In the genomic region with DNA sequence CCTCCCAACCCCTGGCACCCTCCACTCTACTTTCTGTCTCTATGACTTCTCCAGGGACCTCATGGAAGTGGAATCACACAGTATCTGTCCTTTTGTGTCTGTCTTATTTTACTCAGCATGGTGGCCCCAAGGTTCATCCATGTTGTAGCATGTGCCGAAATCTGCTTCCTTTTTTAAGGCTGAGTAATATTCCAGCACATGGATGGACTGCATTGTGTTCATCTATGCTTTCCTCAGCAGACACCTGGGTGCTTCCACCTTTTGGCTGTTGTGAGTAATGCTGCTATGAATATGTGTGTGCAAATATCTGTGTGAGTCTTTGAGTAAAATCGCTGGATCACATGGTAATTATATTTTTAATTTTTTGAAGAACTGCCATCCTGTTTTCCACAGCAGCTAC, we compare ENCODE assay signal across 1 cellular context.
A peak's percentile ranks its signal among the peaks of the same experiment; 100 is the strongest.
TF ChIP-seq lines count a peak whose summit lies in the region.

No MANE protein-coding gene starts in this region.

TF ChIP-seq in HepG2, 621 proteins besides CTCF, POLR2A, EP300 and RAD21:
- TF ChIP-seq ZNF558 (CRISPR knock-in tag; IDR thresholded peaks at IDR 0.05; ENCODE audit: borderline replicate concordance) (0 out of 2 replicates have a peak, but pooled peaks have one; percentile 14), ZNF589 (CRISPR knock-in tag; conservative IDR thresholded peaks at IDR 0.05) (0 out of 2 replicates have a peak, but pooled peaks have one; percentile 33), RCOR2 (CRISPR knock-in tag; IDR thresholded peaks at IDR 0.05) (peak; percentile 53; the same call in 1 of the 2 replicates), ZMYM3 (CRISPR knock-in tag; IDR thresholded peaks at IDR 0.05) (peak; percentile 82)
- TF ChIP-seq, protein P1, sequence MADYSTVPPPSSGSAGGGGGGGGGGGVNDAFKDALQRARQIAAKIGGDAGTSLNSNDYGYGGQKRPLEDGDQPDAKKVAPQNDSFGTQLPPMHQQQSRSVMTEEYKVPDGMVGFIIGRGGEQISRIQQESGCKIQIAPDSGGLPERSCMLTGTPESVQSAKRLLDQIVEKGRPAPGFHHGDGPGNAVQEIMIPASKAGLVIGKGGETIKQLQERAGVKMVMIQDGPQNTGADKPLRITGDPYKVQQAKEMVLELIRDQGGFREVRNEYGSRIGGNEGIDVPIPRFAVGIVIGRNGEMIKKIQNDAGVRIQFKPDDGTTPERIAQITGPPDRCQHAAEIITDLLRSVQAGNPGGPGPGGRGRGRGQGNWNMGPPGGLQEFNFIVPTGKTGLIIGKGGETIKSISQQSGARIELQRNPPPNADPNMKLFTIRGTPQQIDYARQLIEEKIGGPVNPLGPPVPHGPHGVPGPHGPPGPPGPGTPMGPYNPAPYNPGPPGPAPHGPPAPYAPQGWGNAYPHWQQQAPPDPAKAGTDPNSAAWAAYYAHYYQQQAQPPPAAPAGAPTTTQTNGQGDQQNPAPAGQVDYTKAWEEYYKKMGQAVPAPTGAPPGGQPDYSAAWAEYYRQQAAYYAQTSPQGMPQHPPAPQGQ (CRISPR knock-in tag; IDR thresholded peaks at IDR 0.05; ENCODE audit: borderline replicate concordance) = no peak
